Comparison of ENCODE assay signal across 1 cellular context in genomic region chr11:10428453-10428852, GRCh38.
TF ChIP-seq lines count a peak whose summit lies in the region.

No MANE protein-coding gene starts in this region.

TF ChIP-seq in GM23338, 12 proteins besides CTCF, POLR2A, EP300 and RAD21 (continued from another document):
- TF ChIP-seq, protein P1, sequence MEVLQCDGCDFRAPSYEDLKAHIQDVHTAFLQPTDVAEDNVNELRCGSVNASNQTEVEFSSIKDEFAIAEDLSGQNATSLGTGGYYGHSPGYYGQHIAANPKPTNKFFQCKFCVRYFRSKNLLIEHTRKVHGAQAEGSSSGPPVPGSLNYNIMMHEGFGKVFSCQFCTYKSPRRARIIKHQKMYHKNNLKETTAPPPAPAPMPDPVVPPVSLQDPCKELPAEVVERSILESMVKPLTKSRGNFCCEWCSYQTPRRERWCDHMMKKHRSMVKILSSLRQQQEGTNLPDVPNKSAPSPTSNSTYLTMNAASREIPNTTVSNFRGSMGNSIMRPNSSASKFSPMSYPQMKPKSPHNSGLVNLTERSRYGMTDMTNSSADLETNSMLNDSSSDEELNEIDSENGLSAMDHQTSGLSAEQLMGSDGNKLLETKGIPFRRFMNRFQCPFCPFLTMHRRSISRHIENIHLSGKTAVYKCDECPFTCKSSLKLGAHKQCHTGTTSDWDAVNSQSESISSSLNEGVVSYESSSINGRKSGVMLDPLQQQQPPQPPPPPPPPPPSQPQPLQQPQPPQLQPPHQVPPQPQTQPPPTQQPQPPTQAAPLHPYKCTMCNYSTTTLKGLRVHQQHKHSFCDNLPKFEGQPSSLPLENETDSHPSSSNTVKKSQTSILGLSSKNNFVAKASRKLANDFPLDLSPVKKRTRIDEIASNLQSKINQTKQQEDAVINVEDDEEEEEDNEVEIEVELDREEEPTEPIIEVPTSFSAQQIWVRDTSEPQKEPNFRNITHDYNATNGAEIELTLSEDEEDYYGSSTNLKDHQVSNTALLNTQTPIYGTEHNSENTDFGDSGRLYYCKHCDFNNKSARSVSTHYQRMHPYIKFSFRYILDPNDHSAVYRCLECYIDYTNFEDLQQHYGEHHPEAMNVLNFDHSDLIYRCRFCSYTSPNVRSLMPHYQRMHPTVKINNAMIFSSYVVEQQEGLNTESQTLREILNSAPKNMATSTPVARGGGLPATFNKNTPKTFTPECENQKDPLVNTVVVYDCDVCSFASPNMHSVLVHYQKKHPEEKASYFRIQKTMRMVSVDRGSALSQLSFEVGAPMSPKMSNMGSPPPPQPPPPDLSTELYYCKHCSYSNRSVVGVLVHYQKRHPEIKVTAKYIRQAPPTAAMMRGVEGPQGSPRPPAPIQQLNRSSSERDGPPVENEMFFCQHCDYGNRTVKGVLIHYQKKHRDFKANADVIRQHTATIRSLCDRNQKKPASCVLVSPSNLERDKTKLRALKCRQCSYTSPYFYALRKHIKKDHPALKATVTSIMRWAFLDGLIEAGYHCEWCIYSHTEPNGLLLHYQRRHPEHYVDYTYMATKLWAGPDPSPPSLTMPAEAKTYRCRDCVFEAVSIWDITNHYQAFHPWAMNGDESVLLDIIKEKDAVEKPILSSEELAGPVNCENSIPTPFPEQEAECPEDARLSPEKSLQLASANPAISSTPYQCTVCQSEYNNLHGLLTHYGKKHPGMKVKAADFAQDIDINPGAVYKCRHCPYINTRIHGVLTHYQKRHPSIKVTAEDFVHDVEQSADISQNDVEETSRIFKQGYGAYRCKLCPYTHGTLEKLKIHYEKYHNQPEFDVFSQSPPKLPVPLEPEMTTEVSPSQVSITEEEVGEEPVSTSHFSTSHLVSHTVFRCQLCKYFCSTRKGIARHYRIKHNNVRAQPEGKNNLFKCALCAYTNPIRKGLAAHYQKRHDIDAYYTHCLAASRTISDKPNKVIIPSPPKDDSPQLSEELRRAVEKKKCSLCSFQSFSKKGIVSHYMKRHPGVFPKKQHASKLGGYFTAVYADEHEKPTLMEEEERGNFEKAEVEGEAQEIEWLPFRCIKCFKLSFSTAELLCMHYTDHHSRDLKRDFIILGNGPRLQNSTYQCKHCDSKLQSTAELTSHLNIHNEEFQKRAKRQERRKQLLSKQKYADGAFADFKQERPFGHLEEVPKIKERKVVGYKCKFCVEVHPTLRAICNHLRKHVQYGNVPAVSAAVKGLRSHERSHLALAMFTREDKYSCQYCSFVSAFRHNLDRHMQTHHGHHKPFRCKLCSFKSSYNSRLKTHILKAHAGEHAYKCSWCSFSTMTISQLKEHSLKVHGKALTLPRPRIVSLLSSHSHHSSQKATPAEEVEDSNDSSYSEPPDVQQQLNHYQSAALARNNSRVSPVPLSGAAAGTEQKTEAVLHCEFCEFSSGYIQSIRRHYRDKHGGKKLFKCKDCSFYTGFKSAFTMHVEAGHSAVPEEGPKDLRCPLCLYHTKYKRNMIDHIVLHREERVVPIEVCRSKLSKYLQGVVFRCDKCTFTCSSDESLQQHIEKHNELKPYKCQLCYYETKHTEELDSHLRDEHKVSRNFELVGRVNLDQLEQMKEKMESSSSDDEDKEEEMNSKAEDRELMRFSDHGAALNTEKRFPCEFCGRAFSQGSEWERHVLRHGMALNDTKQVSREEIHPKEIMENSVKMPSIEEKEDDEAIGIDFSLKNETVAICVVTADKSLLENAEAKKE (CRISPR knock-in tag; IDR thresholded peaks at IDR 0.05): no peak
- TF ChIP-seq EZH2phosphoT487 (IDR thresholded peaks at IDR 0.05; ENCODE audit: unreplicated experiment) (no peak), ZNF114 (CRISPR knock-in tag; IDR thresholded peaks at IDR 0.05) (no peak), EZH2 (IDR thresholded peaks at IDR 0.05; ENCODE audit: low read depth, unreplicated experiment) (no peak), JUNB (IDR thresholded peaks at IDR 0.05; ENCODE audit: unreplicated experiment) (no peak)
- TF ChIP-seq, protein P2, sequence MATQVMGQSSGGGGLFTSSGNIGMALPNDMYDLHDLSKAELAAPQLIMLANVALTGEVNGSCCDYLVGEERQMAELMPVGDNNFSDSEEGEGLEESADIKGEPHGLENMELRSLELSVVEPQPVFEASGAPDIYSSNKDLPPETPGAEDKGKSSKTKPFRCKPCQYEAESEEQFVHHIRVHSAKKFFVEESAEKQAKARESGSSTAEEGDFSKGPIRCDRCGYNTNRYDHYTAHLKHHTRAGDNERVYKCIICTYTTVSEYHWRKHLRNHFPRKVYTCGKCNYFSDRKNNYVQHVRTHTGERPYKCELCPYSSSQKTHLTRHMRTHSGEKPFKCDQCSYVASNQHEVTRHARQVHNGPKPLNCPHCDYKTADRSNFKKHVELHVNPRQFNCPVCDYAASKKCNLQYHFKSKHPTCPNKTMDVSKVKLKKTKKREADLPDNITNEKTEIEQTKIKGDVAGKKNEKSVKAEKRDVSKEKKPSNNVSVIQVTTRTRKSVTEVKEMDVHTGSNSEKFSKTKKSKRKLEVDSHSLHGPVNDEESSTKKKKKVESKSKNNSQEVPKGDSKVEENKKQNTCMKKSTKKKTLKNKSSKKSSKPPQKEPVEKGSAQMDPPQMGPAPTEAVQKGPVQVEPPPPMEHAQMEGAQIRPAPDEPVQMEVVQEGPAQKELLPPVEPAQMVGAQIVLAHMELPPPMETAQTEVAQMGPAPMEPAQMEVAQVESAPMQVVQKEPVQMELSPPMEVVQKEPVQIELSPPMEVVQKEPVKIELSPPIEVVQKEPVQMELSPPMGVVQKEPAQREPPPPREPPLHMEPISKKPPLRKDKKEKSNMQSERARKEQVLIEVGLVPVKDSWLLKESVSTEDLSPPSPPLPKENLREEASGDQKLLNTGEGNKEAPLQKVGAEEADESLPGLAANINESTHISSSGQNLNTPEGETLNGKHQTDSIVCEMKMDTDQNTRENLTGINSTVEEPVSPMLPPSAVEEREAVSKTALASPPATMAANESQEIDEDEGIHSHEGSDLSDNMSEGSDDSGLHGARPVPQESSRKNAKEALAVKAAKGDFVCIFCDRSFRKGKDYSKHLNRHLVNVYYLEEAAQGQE (IDR thresholded peaks at IDR 0.05; ENCODE audit: unreplicated experiment): no peak
